Comparison of ENCODE assay signal across 9 cellular contexts in genomic region chr2:177983183-177983788, GRCh38.
DNase-seq lines count a peak whose midpoint lies in the region; ATAC-seq and TF ChIP-seq lines count a peak whose summit lies in the region.
"Had no signal": no experiment of that assay in that cellular context is flagged by ENCODE, and none has a peak within 500 bp of the region (broad histone marks: within the 10 kb centered on the region; RNA-seq: fewer than 3 reads in every experiment).

No MANE protein-coding gene starts in this region.

- DNase-seq in activated CD4-positive, alpha-beta T cell treated with anti-CD3 and anti-CD28 coated beads for 36 hours, result peak; percentile 43
- no peak for DNase-seq in activated CD4-positive, alpha-beta T cell treated with anti-CD3 and anti-CD28 coated beads for 1 hour
- DNase-seq in cardiac fibroblast (ENCODE audit: low read depth in 2 of 2) (peak; percentile 62 to 72), NCI-H226 (no peak)

- no peaks in the 10 kb centered on the region for H3K4me1 Mint-ChIP-seq in activated CD4-positive, alpha-beta T cell treated with anti-CD3 and anti-CD28 coated beads for 36 hours
- H3K4me1 Mint-ChIP-seq: CD4-positive, CD25-positive, alpha-beta regulatory T cell had no signal

- H3K4me2 ChIP-seq in OCI-LY3 (ENCODE audit: low read length), result no peak overlapping the region

- H3K9me3 ChIP-seq in OCI-LY3 (ENCODE audit: insufficient read depth, low read length), result no peaks in the 10 kb centered on the region
- H3K9me3 ChIP-seq in liver (ENCODE audit: control insufficient read depth in 4 of 4, low read length in 3 of 4), result no peaks in the 10 kb centered on the region

- no peak for TF ChIP-seq EP300 in Ishikawa (IDR thresholded peaks at IDR 0.05; ENCODE audit: borderline replicate concordance)

- peaks cover 2% of the 10 kb centered on the region for H3K9me3 Mint-ChIP-seq in activated CD4-positive, alpha-beta T cell treated with anti-CD3 and anti-CD28 coated beads for 36 hours (ENCODE audit: low read depth)
- H3K9me3 Mint-ChIP-seq: CD4-positive, CD25-positive, alpha-beta regulatory T cell had no signal

- under 1% methylated on average over 2 of the region's 2 CpGs for WGBS in liver

- intact Hi-C loops in activated CD4-positive, alpha-beta T cell treated with anti-CD3 and anti-CD28 coated beads for 36 hours (cut with DNase I, micrococcal nuclease), result loop anchor here in 1 of 2 experiments (2.0 kb wide), 2 partner anchors 76 to 436 kb away; no protein-coding TSS in a partner anchor

- TF ChIP-seq CTCF in OCI-LY3 (IDR thresholded peaks at IDR 0.05; ENCODE audit: low read depth, low read length) (peak; percentile 86), cardiac fibroblast (IDR thresholded peaks at IDR 0.05; ENCODE audit: low read depth, low read length) (peak; percentile 90), liver (IDR thresholded peaks at IDR 0.05; ENCODE audit: low read depth, low read length, missing input control) (peak; percentile 84)

- ATAC-seq in activated CD4-positive, alpha-beta T cell treated with anti-CD3 and anti-CD28 coated beads for 36 hours, result no peak
- peak; percentile 95 for ATAC-seq in GM21576 (IDR thresholded peaks at IDR 0.05; ENCODE audit: unreplicated experiment)

- H3K27ac ChIP-seq in OCI-LY3 (ENCODE audit: low read length) (no peak overlapping the region), liver (ENCODE audit: low read depth in 1 of 2, low read length in 2 of 2) (no peak overlapping the region)

- no peak overlapping the region for H3K27ac Mint-ChIP-seq in activated CD4-positive, alpha-beta T cell treated with anti-CD3 and anti-CD28 coated beads for 36 hours
- H3K27ac Mint-ChIP-seq: CD4-positive, CD25-positive, alpha-beta regulatory T cell had no signal

- H3K4me3 Mint-ChIP-seq in activated CD4-positive, alpha-beta T cell treated with anti-CD3 and anti-CD28 coated beads for 36 hours, result no peak overlapping the region
- H3K4me3 Mint-ChIP-seq: CD4-positive, CD25-positive, alpha-beta regulatory T cell had no signal

- H3K4me3 ChIP-seq in OCI-LY3 (ENCODE audit: low read length) (no peak overlapping the region), cardiac fibroblast (replicated peaks in 1 of 2; ENCODE audit: low read depth in 2 of 2, low read length in 2 of 2) (no peak overlapping the region), liver (ENCODE audit: low read depth in 1 of 3, low read length in 3 of 3) (no peak overlapping the region)

- POLR2A ChIA-PET in activated CD4-positive, alpha-beta T cell treated with anti-CD3 and anti-CD28 coated beads for 36 hours (lab: Charles Lee), result interaction anchor here (0.6 kb wide), 1 partner anchor 63 kb away, joined by 3 read pairs; no protein-coding TSS in a partner anchor

- H3K79me2 ChIP-seq in OCI-LY3 (ENCODE audit: low read length), result no peaks in the 10 kb centered on the region

- H3K9ac ChIP-seq in OCI-LY3 (ENCODE audit: low read length) (no peak overlapping the region), liver (ENCODE audit: low read depth in 1 of 2, low read length in 2 of 2) (no peak overlapping the region)

- H3K36me3 ChIP-seq in OCI-LY3 (replicated peaks; ENCODE audit: low read depth, low read length) (no peaks in the 10 kb centered on the region), liver (ENCODE audit: control insufficient read depth in 4 of 4, insufficient read depth in 3 of 4, low read depth in 1 of 4, low read length in 3 of 4) (no peaks in the 10 kb centered on the region)

- H3K36me3 Mint-ChIP-seq in activated CD4-positive, alpha-beta T cell treated with anti-CD3 and anti-CD28 coated beads for 36 hours (ENCODE audit: low read depth), result no peaks in the 10 kb centered on the region
- H3K36me3 Mint-ChIP-seq: CD4-positive, CD25-positive, alpha-beta regulatory T cell had no signal

- CTCF ChIA-PET in activated CD4-positive, alpha-beta T cell treated with anti-CD3 and anti-CD28 coated beads for 36 hours (lab: Charles Lee), result interaction anchor here (0.6 to 2.0 kb wide), 6 partner anchors 10 to 436 kb away, joined by 3 to 9 read pairs (median 6); no protein-coding TSS in a partner anchor

- H4K20me1 ChIP-seq in OCI-LY3 (ENCODE audit: insufficient read depth, low read length), result no peaks in the 10 kb centered on the region

- H3K27me3 ChIP-seq in OCI-LY3 (ENCODE audit: low read depth, low read length) (peaks cover 18% of the 10 kb centered on the region), liver (ENCODE audit: control insufficient read depth in 4 of 4, insufficient read depth in 4 of 4, low read length in 3 of 4) (no peaks in the 10 kb centered on the region)

- TF ChIP-seq RAD21 in Ishikawa (IDR thresholded peaks at IDR 0.05; ENCODE audit: low read depth) (peak; percentile 82), liver (IDR thresholded peaks at IDR 0.05) (peak; percentile 88 to 94)

- no peak overlapping the region for H2AFZ ChIP-seq in OCI-LY3 (ENCODE audit: low read depth, low read length)

- peaks cover 3% of the 10 kb centered on the region for H3K27me3 Mint-ChIP-seq in activated CD4-positive, alpha-beta T cell treated with anti-CD3 and anti-CD28 coated beads for 36 hours

- H3K4me1 ChIP-seq in OCI-LY3 (ENCODE audit: low read length) (no peaks in the 10 kb centered on the region), liver (ENCODE audit: control insufficient read depth in 4 of 4, insufficient read depth in 4 of 4, low read length in 3 of 4) (no peaks in the 10 kb centered on the region)

TF ChIP-seq in Ishikawa, 13 proteins besides CTCF, POLR2A, EP300 and RAD21:
- TF ChIP-seq, protein P1, sequence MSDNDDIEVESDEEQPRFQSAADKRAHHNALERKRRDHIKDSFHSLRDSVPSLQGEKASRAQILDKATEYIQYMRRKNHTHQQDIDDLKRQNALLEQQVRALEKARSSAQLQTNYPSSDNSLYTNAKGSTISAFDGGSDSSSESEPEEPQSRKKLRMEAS (IDR thresholded peaks at IDR 0.05), result no peak
- no peak for TF ChIP-seq USF1 (IDR thresholded peaks at IDR 0.05)
- TF ChIP-seq CEBPB (IDR thresholded peaks at IDR 0.05), result no peak
- TF ChIP-seq YY1 (IDR thresholded peaks at IDR 0.05; ENCODE audit: low read depth), result no peak
- no peak for TF ChIP-seq TAF1 (IDR thresholded peaks at IDR 0.05; ENCODE audit: low read depth)
- no peak for TF ChIP-seq ZBTB7A (IDR thresholded peaks at IDR 0.05; ENCODE audit: low read depth)
- no peak for TF ChIP-seq TCF12 (IDR thresholded peaks at IDR 0.05; ENCODE audit: low read depth)

TF ChIP-seq in liver, 16 proteins besides CTCF, POLR2A, EP300 and RAD21 (continues in another document):
- no peak for TF ChIP-seq TAF1 (conservative IDR thresholded peaks at IDR 0.05)
- TF ChIP-seq, protein P2, sequence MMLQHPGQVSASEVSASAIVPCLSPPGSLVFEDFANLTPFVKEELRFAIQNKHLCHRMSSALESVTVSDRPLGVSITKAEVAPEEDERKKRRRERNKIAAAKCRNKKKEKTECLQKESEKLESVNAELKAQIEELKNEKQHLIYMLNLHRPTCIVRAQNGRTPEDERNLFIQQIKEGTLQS (IDR thresholded peaks at IDR 0.05), result no peak
- TF ChIP-seq HNF4G (IDR thresholded peaks at IDR 0.05), result no peak
- no peak for TF ChIP-seq EGR1 (IDR thresholded peaks at IDR 0.05; ENCODE audit: low read depth in 2 of 2)
- TF ChIP-seq, protein P1 (IDR thresholded peaks at IDR 0.05), result no peak
- TF ChIP-seq ZBTB33 (IDR thresholded peaks at IDR 0.05), result no peak
- TF ChIP-seq JUND (IDR thresholded peaks at IDR 0.05), result no peak
- peak; percentile 8 for TF ChIP-seq FOXA1 (IDR thresholded peaks at IDR 0.05)
- TF ChIP-seq FOXA2 (IDR thresholded peaks at IDR 0.05), result no peak
- no peak for TF ChIP-seq NR2F2 (IDR thresholded peaks at IDR 0.05)
- no peak for TF ChIP-seq RXRA (IDR thresholded peaks at IDR 0.05)
- no peak for TF ChIP-seq GABPA (IDR thresholded peaks at IDR 0.05 in 1 of 2, conservative IDR thresholded peaks at IDR 0.05 in 1 of 2)
- TF ChIP-seq REST (IDR thresholded peaks at IDR 0.05), result peak; percentile 20

Comparison
In these comparisons a context has a peak if more than half of its experiments do, and no peak if none do; other contexts are left out.
1. DNase-seq: peak in activated CD4-positive, alpha-beta T cell treated with anti-CD3 and anti-CD28 coated beads for 36 hours (single experiment) and cardiac fibroblast (2 of 2); none in activated CD4-positive, alpha-beta T cell treated with anti-CD3 and anti-CD28 coated beads for 1 hour (single experiment) and NCI-H226 (single experiment).
2. Peak in every context shown above with its lines, with median percentiles within 50 percentile points of each other: CTCF ChIP-seq.